ENCODE assay signal across 21 cellular contexts in genomic region chr3:123833398-123833785, GRCh38. TPM values are rescaled to one million over a fixed set of nuclear protein-coding genes. Genes with fewer than 3 reads are reported as not detected.
DNase-seq lines count a peak whose midpoint lies in the region; ATAC-seq, FAIRE-seq and TF ChIP-seq lines count a peak whose summit lies in the region.
"Had no signal": no experiment of that assay in that cellular context is flagged by ENCODE, and none has a peak within 500 bp of the region (broad histone marks: within the 10 kb centered on the region; RNA-seq: fewer than 3 reads in every experiment).

No MANE protein-coding gene starts in this region.

- no peak overlapping the region for H3K4me3 Mint-ChIP-seq in astrocyte (ENCODE audit: unreplicated experiment)
- H3K4me3 Mint-ChIP-seq: CD4-positive, alpha-beta memory T cell had no signal

- no peaks in the 10 kb centered on the region for H3K4me1 ChIP-seq in HepG2 (ENCODE audit: insufficient read depth, low read length)
- H3K4me1 ChIP-seq in right lobe of liver: no peaks in the 10 kb centered on the region
- H3K4me1 ChIP-seq in astrocyte (ENCODE audit: insufficient read depth, low read length): peaks cover 16% of the 10 kb centered on the region
- H3K4me1 ChIP-seq: BLaER1 had no signal

- TF ChIP-seq POLR2A in HepG2 (IDR thresholded peaks at IDR 0.05; ENCODE audit: insufficient read depth in 1 of 2, low read depth in 2 of 2, low read length in 2 of 2): no peak
- no peak for TF ChIP-seq POLR2A in right lobe of liver (IDR thresholded peaks at IDR 0.05)

- H3K9ac ChIP-seq in HepG2 (ENCODE audit: insufficient read depth, low read depth, low read length) (no peak overlapping the region), astrocyte (ENCODE audit: low read length) (no peak overlapping the region)
- H3K9ac ChIP-seq: BLaER1, KMS-11 had no signal

- H3K27ac Mint-ChIP-seq in astrocyte (ENCODE audit: unreplicated experiment): peak overlapping the region; percentile 80
- H3K27ac Mint-ChIP-seq: CD4-positive, alpha-beta memory T cell had no signal

- TF ChIP-seq CTCF in HepG2 (CRISPR knock-in tag; IDR thresholded peaks at IDR 0.05) (no peak), right lobe of liver (IDR thresholded peaks at IDR 0.05) (no peak), astrocyte (IDR thresholded peaks at IDR 0.05; ENCODE audit: insufficient read depth, low read depth, low read length) (no peak), fibroblast of villous mesenchyme (IDR thresholded peaks at IDR 0.05; ENCODE audit: insufficient read depth, low read depth, low read length) (no peak), omental fat pad (IDR thresholded peaks at IDR 0.05) (no peak)

- H3K4me3 ChIP-seq in HepG2 (replicated peaks in 1 of 3; ENCODE audit: insufficient read depth in 1 of 3, low read depth in 2 of 3, low read length in 3 of 3): no peak overlapping the region
- H3K4me3 ChIP-seq in right lobe of liver: no peak overlapping the region
- no peak overlapping the region for H3K4me3 ChIP-seq in astrocyte (ENCODE audit: insufficient read depth, low read depth, low read length)
- no peak overlapping the region for H3K4me3 ChIP-seq in fibroblast of villous mesenchyme (ENCODE audit: low read depth, low read length)
- H3K4me3 ChIP-seq: BLaER1, MG63, SK-N-MC had no signal

- H3K27me3 Mint-ChIP-seq in astrocyte (ENCODE audit: low read depth, unreplicated experiment): no peaks in the 10 kb centered on the region

- WGBS in HepG2 (ENCODE audit: low lambda C conversion rate): 13% methylated on average over 1 of the region's 1 CpG
- 50% methylated on average over 1 of the region's 1 CpG for WGBS in right lobe of liver (ENCODE audit: insufficient coverage, low coverage, low lambda C conversion rate, missing lambda C conversion rate)

- DNase-seq in HepG2 (ENCODE audit: low spot score) (no peak), right lobe of liver (no peak), astrocyte (ENCODE audit: low read depth) (no peak), fibroblast of villous mesenchyme (ENCODE audit: low read depth) (peak; percentile 50), GF-D8 (lab: John Stamatoyannopoulos, UW) (no peak), omental fat pad (ENCODE audit: low spot score) (no peak)
- DNase-seq: CD4-positive, alpha-beta memory T cell; MG63; NCI-H1105; NCI-H1694; NCI-H2081 treated with DMSO at 0.1 percent for 48 hours; Right ventricle myocardium superior had no signal

- peaks cover 10% of the 10 kb centered on the region for H3K9me3 Mint-ChIP-seq in astrocyte (ENCODE audit: unreplicated experiment)

- POLR2A ChIA-PET in HepG2 (lab: Yijun Ruan, JAX): no interaction called here

- H3K36me3 Mint-ChIP-seq in astrocyte (ENCODE audit: low read depth, unreplicated experiment): peaks cover 24% of the 10 kb centered on the region
- H3K36me3 Mint-ChIP-seq: CD4-positive, alpha-beta memory T cell had no signal

- H3K27ac ChIP-seq in HepG2 (ENCODE audit: extremely low read length, insufficient read depth, low read length) (no peak overlapping the region), right lobe of liver (no peak overlapping the region), astrocyte (ENCODE audit: low read depth, low read length) (peak overlapping the region; percentile 9)
- H3K27ac ChIP-seq: BLaER1, KMS-11, SK-N-MC had no signal

- peaks cover 40% of the 10 kb centered on the region for H3K4me1 Mint-ChIP-seq in astrocyte (ENCODE audit: low read depth, unreplicated experiment)
- H3K4me1 Mint-ChIP-seq: CD4-positive, alpha-beta memory T cell had no signal

- intact Hi-C loops in HepG2 (cut with micrococcal nuclease; ENCODE audit: unreplicated experiment): no loop called here
- intact Hi-C loops in right lobe of liver (cut with DNase I): no loop called here

- H3K79me2 ChIP-seq in HepG2 (ENCODE audit: insufficient read depth, low read length) (no peaks in the 10 kb centered on the region), astrocyte (ENCODE audit: insufficient read depth, low read length) (peaks cover 29% of the 10 kb centered on the region)

- in situ Hi-C loops in HepG2 (cut with HindIII; ENCODE audit: extremely low pct_ligation_motif_present, low pct_unique_long_range_greater_than_20kb): no loop called here

- H3K27me3 ChIP-seq in HepG2 (ENCODE audit: control insufficient read depth in 1 of 2, insufficient read depth in 2 of 2, low read length in 2 of 2) (no peaks in the 10 kb centered on the region; a peak in 1 of 5 replicates), right lobe of liver (no peaks in the 10 kb centered on the region), astrocyte (ENCODE audit: insufficient read depth, low read length) (no peaks in the 10 kb centered on the region)
- H3K27me3 ChIP-seq: BLaER1, MG63 had no signal

- no peak for TF ChIP-seq EP300 in HepG2 (IDR thresholded peaks at IDR 0.05; ENCODE audit: low read depth in 2 of 2, low read length in 2 of 2)
- no peak for TF ChIP-seq EP300 in HepG2 (CRISPR knock-in tag; IDR thresholded peaks at IDR 0.05; ENCODE audit: borderline replicate concordance)

- FAIRE-seq in HepG2 (lab: Jason Lieb, UNC) (no peak), astrocyte (lab: Jason Lieb, UNC) (no peak)
- FAIRE-seq: A204.1, GM12891, H1, RCC 7860 had no signal

- ATAC-seq in HepG2 (no peak), right lobe of liver (no peak), HG03378 (IDR thresholded peaks at IDR 0.05; ENCODE audit: unreplicated experiment) (no peak), omental fat pad (ENCODE audit: low FRiP score) (no peak)

- H3K4me2 ChIP-seq in HepG2 (ENCODE audit: low read depth, low read length): no peak overlapping the region
- H3K4me2 ChIP-seq in astrocyte (ENCODE audit: low read length): no peak overlapping the region
- H3K4me2 ChIP-seq: BLaER1, KMS-11 had no signal

- H4K20me1 ChIP-seq in HepG2 (ENCODE audit: insufficient read depth, low read length): no peaks in the 10 kb centered on the region
- H4K20me1 ChIP-seq in astrocyte (ENCODE audit: insufficient read depth, low read length): no peaks in the 10 kb centered on the region
- H4K20me1 ChIP-seq: BLaER1 had no signal

- BruUV-seq in HepG2 (replicated peaks; lab: Mats Ljungman, UMichigan): no TSS peak

- H3K9me3 ChIP-seq in HepG2 (ENCODE audit: low read length): peaks cover under 1% of the 10 kb centered on the region; the same call in 1 of the 2 replicates
- peaks cover 0 to 5% (median under 1%) of the 10 kb centered on the region in 4 donors for H3K9me3 ChIP-seq in right lobe of liver
- no peaks in the 10 kb centered on the region for H3K9me3 ChIP-seq in astrocyte (ENCODE audit: insufficient read depth, low read depth, low read length)

- CTCF ChIA-PET in HepG2 (lab: Yijun Ruan, JAX; ENCODE audit: low intra/inter-chr PET ratio, low total read pairs): no interaction called here

- H3K36me3 ChIP-seq in HepG2 (replicated peaks in 1 of 2; ENCODE audit: control insufficient read depth in 1 of 2, insufficient read depth in 2 of 2, low read length in 2 of 2) (no peaks in the 10 kb centered on the region), right lobe of liver (no peaks in the 10 kb centered on the region), astrocyte (ENCODE audit: insufficient read depth, low read length) (peaks cover 19% of the 10 kb centered on the region)
- H3K36me3 ChIP-seq: MG63 had no signal

- no peak overlapping the region for H2AFZ ChIP-seq in HepG2 (ENCODE audit: low read length)
- H2AFZ ChIP-seq in astrocyte (ENCODE audit: low read depth, low read length): no peak overlapping the region

- TF ChIP-seq RAD21 in HepG2 (CRISPR knock-in tag; IDR thresholded peaks at IDR 0.05): no peak

TF ChIP-seq in HepG2, 621 proteins besides CTCF, POLR2A, EP300 and RAD21 (continues in another document):
- TF ChIP-seq BCL6 (CRISPR knock-in tag; IDR thresholded peaks at IDR 0.05): no peak

RNA-seq across cellular contexts. Expression of gene MYLK, which starts 50.7 kb away (rescaled TPM):
- total RNA-seq in HepG2 (2016; rRNA removed; fragmentation: Illumina TruSeq; extraction: Trizol): 22.1 and 34.9 TPM in 2 replicates
- 2.0 and 2.1 TPM in 2 replicates for total RNA-seq in HepG2 (2016; cell fraction: cytosol; rRNA removed; fragmentation: Illumina TruSeq; extraction: Trizol; ENCODE audit: low read depth)
- 21.3 and 34.0 TPM in 2 replicates for total RNA-seq in HepG2 (2016; cell fraction: insoluble cytoplasmic fraction; rRNA removed; fragmentation: Illumina TruSeq; extraction: Trizol)
- 7.4 and 7.6 TPM in 2 replicates for total RNA-seq in HepG2 (2016; cell fraction: membrane; rRNA removed; fragmentation: Illumina TruSeq; extraction: Trizol)
- total RNA-seq in HepG2 (2016; cell fraction: nucleus; rRNA removed; fragmentation: Illumina TruSeq; extraction: Trizol): 49.0 and 59.0 TPM in 2 replicates
- 6.6 and 10.6 TPM in 2 replicates for polyA plus RNA-seq in HepG2 (2011; rRNA removed)
- 3.9 and 5.9 TPM in 2 replicates for polyA plus RNA-seq in HepG2 (2011; cell fraction: cytosol; rRNA removed)
- polyA plus RNA-seq in HepG2 (2011; cell fraction: nucleus; rRNA removed): 43.3 and 62.6 TPM in 2 replicates
- polyA plus RNA-seq in HepG2 (2012): 5.0 and 10.2 TPM in 2 replicates
- polyA plus RNA-seq in HepG2 (2016; cell fraction: cytosol; fragmentation: Illumina TruSeq; extraction: Trizol; ENCODE audit: low read depth): 0.33 and 0.51 TPM in 2 replicates
- 12.9 and 13.4 TPM in 2 replicates for polyA plus RNA-seq in HepG2 (2016; cell fraction: insoluble cytoplasmic fraction; fragmentation: Illumina TruSeq; extraction: Trizol; ENCODE audit: low read depth)
- polyA plus RNA-seq in HepG2 (2016; cell fraction: membrane; fragmentation: Illumina TruSeq; extraction: Trizol; ENCODE audit: low read depth): 1.8 and 2.0 TPM in 2 replicates
- 30.9 and 33.2 TPM in 2 replicates for polyA plus RNA-seq in HepG2 (2016; cell fraction: nucleus; fragmentation: Illumina TruSeq; extraction: Trizol; ENCODE audit: insufficient read depth, low read depth)
- polyA minus RNA-seq in HepG2 (2011; rRNA and poly(A)+ RNA removed; ENCODE audit: low replicate concordance): 0.07 and 52.0 TPM in 2 replicates
- 11.6 and 12.7 TPM in 2 replicates for polyA minus RNA-seq in HepG2 (2011; cell fraction: cytosol; rRNA and poly(A)+ RNA removed)
- 90.5 and 92.6 TPM in 2 replicates for polyA minus RNA-seq in HepG2 (2011; cell fraction: nucleus; rRNA and poly(A)+ RNA removed)
- total RNA-seq in right lobe of liver: 100 to 1,000 TPM in 3 of 6 experiments, 10 to 100 TPM in 3; 61.1 to 146 (median 97.8) TPM
- total RNA-seq in astrocyte: 50.5 and 53.6 TPM in 2 replicates
- 558 and 807 TPM in 2 replicates for total RNA-seq in fibroblast of villous mesenchyme
- 100 to 1,000 TPM in 1 of 4 donors, 10 to 100 TPM in 3; 26.8 to 188 (median 56.9) TPM for total RNA-seq in omental fat pad
- total RNA-seq: CD4-positive, alpha-beta memory T cell; NCI-H460 had no signal
